In the genomic region with DNA sequence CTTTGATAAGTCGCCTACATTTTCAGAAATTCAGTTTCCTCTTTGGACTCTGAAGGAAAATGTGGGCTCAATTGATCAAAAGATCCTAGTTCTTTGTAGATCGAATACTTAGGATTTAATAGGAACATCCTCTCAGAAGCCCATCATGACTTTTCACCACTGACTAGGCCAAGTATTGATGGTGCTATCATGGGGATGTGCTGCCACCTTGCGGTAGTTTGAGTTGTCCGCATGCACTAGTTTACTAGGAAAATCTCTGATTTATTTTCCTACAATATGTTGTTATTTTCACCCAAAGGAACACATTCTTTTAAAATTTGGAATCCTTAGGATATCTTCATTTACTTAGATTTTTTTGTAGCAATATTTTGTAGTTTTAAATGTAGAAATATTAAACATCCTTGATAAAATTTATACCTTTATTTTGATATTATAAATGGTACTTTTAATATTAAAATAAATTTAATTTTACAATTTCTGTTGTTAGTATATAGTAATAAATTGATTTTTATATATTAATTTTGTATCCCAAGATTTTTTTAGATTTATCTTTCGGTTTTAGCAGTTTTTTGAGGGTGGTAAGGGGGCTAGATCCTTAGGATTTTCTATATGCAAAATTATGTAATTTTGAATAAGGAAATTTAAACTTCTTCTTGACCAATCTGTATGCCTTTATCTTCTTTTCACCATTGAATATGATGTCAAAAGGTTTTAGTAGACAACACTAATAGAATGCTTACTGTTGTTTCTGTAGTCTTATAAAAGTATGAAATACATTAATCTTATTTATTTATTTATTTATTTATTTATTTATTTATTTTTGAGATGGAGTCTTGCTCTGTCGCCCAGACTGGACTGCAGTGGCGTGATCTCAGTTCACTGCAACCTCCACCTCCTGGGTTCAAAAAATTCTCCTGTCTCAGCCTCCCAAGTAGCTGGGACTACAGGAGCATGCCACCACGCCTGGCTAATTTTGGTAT, we compare ENCODE assay signal across 8 cellular contexts. TPM values are rescaled to one million over a fixed set of nuclear protein-coding genes. Genes with fewer than 3 reads are reported as not detected.
DNase-seq lines count a peak whose midpoint lies in the region; ATAC-seq, FAIRE-seq and TF ChIP-seq lines count a peak whose summit lies in the region.

No MANE protein-coding gene starts in this region.

- in situ Hi-C loops in astrocyte of the cerebellum (cut with HindIII; ENCODE audit: low sequenced_read_pairs): no loop called here

- TF ChIP-seq CTCF in astrocyte of the cerebellum (IDR thresholded peaks at IDR 0.05; ENCODE audit: low read depth, low read length, missing control alignments): peak; percentile 88

- no peak overlapping the region for H3K4me3 ChIP-seq in astrocyte of the cerebellum (ENCODE audit: low read depth, low read length)
- H3K4me3 ChIP-seq in small intestine (ENCODE audit: low read depth in 1 of 2, low read length in 2 of 2): no peak overlapping the region

- no peaks in the 10 kb centered on the region for H3K9me3 ChIP-seq in small intestine (ENCODE audit: control insufficient read depth, low read depth)

- H3K27me3 ChIP-seq in small intestine (ENCODE audit: control insufficient read depth in 2 of 2, insufficient read depth in 2 of 2, low read length in 2 of 2): no peaks in the 10 kb centered on the region

- no peaks in the 10 kb centered on the region for H3K36me3 ChIP-seq in small intestine (ENCODE audit: control insufficient read depth in 2 of 2, insufficient read depth in 2 of 2, low read length in 2 of 2)

- peak; percentile 77 for FAIRE-seq in small intestine (lab: Jason Lieb, UNC)

- H3K27ac ChIP-seq in small intestine (ENCODE audit: low read depth in 1 of 2, low read length in 1 of 2): no peak overlapping the region

- DNase-seq in COLO829 (ENCODE audit: low spot score): peak; percentile 71
- peak; percentile 41 for DNase-seq in NCI-H1417 treated with DMSO at 0.1 percent for 48 hours (lab: John Stamatoyannopoulos, UW)
- peak; percentile 42 for DNase-seq in T1000 (lab: John Stamatoyannopoulos, UW)
- DNase-seq in astrocyte of the cerebellum (ENCODE audit: low read depth): peak; percentile 64
- DNase-seq in hepatic stellate cell (ENCODE audit: low spot score): peak; percentile 40
- peak; percentile 63 for DNase-seq in small intestine
- DNase-seq in NCI-H128 (lab: John Stamatoyannopoulos, UW; ENCODE audit: unreplicated experiment): no peak

- ATAC-seq in GM21619 (IDR thresholded peaks at IDR 0.05; ENCODE audit: unreplicated experiment): peak; percentile 70

- no peaks in the 10 kb centered on the region for H3K4me1 ChIP-seq in small intestine (ENCODE audit: control insufficient read depth in 2 of 2, insufficient read depth in 1 of 2, low read depth in 1 of 2, low read length in 1 of 2)

- WGBS in small intestine, 3 donors: 28 to 35% (median 34%) methylated on average over 8 of the region's 8 CpGs

RNA-seq across cellular contexts. Expression of gene OR9K2, which starts 52.9 kb away (rescaled TPM):
- not detected for polyA plus RNA-seq in small intestine

RNA-seq across cellular contexts. Expression of gene NEUROD4, which starts 53.6 kb away (rescaled TPM):
- not detected for polyA plus RNA-seq in small intestine
